In the genomic region with DNA sequence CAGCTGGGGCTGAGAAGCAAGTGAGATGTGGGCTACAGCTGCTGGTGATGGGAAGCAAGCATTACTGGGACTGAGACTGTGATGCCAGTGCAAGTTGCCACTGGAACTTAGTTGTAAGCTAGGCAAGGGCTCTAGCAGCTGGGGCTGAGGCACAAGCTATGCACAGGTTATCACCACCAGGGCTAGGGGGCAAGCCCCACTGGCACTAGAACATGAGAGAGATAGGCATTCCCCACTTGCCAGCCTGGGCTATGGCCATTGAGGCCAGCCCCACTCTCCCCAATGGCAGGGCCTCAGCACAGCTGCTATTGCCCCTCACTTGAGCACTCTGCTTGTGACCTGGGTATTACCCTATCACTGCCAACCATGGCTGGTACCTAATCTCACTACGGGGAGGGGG, we compare ENCODE assay signal across 26 cellular contexts.
"Had no signal": no experiment of that assay in that cellular context is flagged by ENCODE, and none has a peak within 500 bp of the region (broad histone marks: within the 10 kb centered on the region; RNA-seq: fewer than 3 reads in every experiment).

No MANE protein-coding gene starts in this region.

- H3K4me1 ChIP-seq: parathyroid adenoma, psoas muscle, right lobe of liver, sigmoid colon, suprapubic skin, testis, tibial artery, transverse colon, vagina had no signal

- H3K27ac ChIP-seq: ovary, parathyroid adenoma, psoas muscle, right lobe of liver, sigmoid colon, suprapubic skin, testis, tibial artery, transverse colon, vagina had no signal

- H3K4me3 ChIP-seq: ovary, psoas muscle, right lobe of liver, sigmoid colon, suprapubic skin, testis, tibial artery, transverse colon, vagina had no signal

- H3K36me3 ChIP-seq: ovary, right lobe of liver, sigmoid colon, suprapubic skin, tibial artery, transverse colon, vagina had no signal

- H3K9me3 ChIP-seq: ovary, psoas muscle, right lobe of liver, suprapubic skin, testis, tibial artery, transverse colon, vagina had no signal

- H2AFZ ChIP-seq: parathyroid adenoma had no signal

- H3K79me2 ChIP-seq: parathyroid adenoma had no signal

- H3K9ac ChIP-seq: parathyroid adenoma had no signal

- DNase-seq: naive thymus-derived CD8-positive, alpha-beta T cell; nephron progenitor cell; occipital lobe; ovary; right cardiac atrium; right lobe of liver; sigmoid colon; small intestine; stimulated activated CD4-positive, alpha-beta T cell treated with anti-CD3 and anti-CD28 coated beads, Interleukin-12 subunit alpha, Interleukin-12 subunit beta, amount 100 ng/mL, for 4 hours; stimulated activated CD4-positive, alpha-beta T cell treated with anti-CD3 and anti-CD28 coated beads, Interleukin-1b, Interleukin-23, amount 100 ng/mL, for 48 hours; stimulated activated CD4-positive, alpha-beta T cell treated with anti-CD3 and anti-CD28 coated beads, Interleukin-4, amount 100 ng/mL, for 1 hour; stimulated activated CD4-positive, alpha-beta T cell treated with anti-CD3 and anti-CD28 coated beads, Interleukin-4, amount 100 ng/mL, for 4 hours; stimulated activated CD8-positive, alpha-beta memory T cell treated with anti-CD3 and anti-CD28 coated beads, Interleukin-4, amount 100 ng/mL, for 48 hours; stimulated activated naive CD4-positive, alpha-beta T cell; stimulated activated naive CD8-positive, alpha-beta T cell treated with anti-CD3 and anti-CD28 coated beads, Interleukin-15, amount 100 ng/mL, for 72 hours; stimulated activated naive CD8-positive, alpha-beta T cell treated with anti-CD3 and anti-CD28 coated beads, Interleukin-15, Interleukin-2, amounts not matched to agents 100 U/mL and 50 U/mL, for 24 hours; substantia nigra; testis; tibial artery; transverse colon had no signal

- ATAC-seq: naive thymus-derived CD8-positive, alpha-beta T cell; natural killer cell treated with Interleukin-12 subunit alpha and Interleukin-12 subunit beta and Interleukin-15 and Interleukin-18, amount 100 ng/mL, for 72 hours; psoas muscle; right cardiac atrium; stimulated activated memory B cell treated with anti-CD40 and anti-IgM and Interleukin-4, amounts not matched to agents 10 μg/mL and 1 μg/mL and 100 μg/mL, for 72 hours; stimulated activated naive CD8-positive, alpha-beta T cell treated with anti-CD3 and anti-CD28 coated beads, Interleukin-15, amount 100 ng/mL, for 72 hours; stimulated activated naive CD8-positive, alpha-beta T cell treated with anti-CD3 and anti-CD28 coated beads, Interleukin-15, Interleukin-2, amounts not matched to agents 100 U/mL and 50 U/mL, for 24 hours had no signal

- H3K27me3 ChIP-seq: ovary, right lobe of liver, sigmoid colon, suprapubic skin, testis, tibial artery, transverse colon, vagina had no signal
